Comparison of ENCODE assay signal across 9 cellular contexts in the genomic region with DNA sequence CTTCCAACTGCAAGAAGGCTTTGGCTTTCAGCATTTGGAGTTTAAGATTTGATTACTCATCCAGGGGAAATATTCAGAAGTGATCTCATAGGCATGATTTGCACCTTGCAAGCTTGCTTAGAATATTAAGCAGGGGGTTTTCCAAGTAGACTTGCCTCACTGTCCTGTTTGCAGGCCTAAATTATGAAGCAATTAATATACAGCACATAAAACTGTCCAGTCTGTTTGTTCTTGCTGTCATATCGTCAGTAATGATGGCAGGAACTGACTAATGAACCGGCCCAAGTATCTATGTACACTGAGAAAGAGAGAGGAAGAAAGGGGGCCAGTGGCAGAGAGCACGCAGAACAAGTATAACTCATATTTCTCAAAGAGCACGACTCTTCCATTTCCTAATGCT.
DNase-seq lines count a peak whose midpoint lies in the region; ATAC-seq and TF ChIP-seq lines count a peak whose summit lies in the region.
"Had no signal": no experiment of that assay in that cellular context is flagged by ENCODE, and none has a peak within 500 bp of the region (broad histone marks: within the 10 kb centered on the region; RNA-seq: fewer than 3 reads in every experiment).

No MANE protein-coding gene starts in this region.

- H3K9me3 Mint-ChIP-seq in GM23338: no peaks in the 10 kb centered on the region
- H3K9me3 Mint-ChIP-seq: natural killer cell had no signal

- no peaks in the 10 kb centered on the region for H4K20me1 ChIP-seq in GM23338 (replicated peaks; ENCODE audit: insufficient read depth)

- peak overlapping the region; percentile 79; the same call in 1 of the 2 replicates for H2AFZ ChIP-seq in GM23338

- no peak overlapping the region for H3K4me2 ChIP-seq in GM23338

- peaks cover 18% of the 10 kb centered on the region for H3K4me1 Mint-ChIP-seq in GM23338

- H3K4me1 ChIP-seq in GM23338 (ENCODE audit: insufficient read depth): peaks cover 18% of the 10 kb centered on the region
- peaks cover 13% of the 10 kb centered on the region for H3K4me1 ChIP-seq in rectal smooth muscle tissue (ENCODE audit: control insufficient read depth, insufficient read depth, low read length)

- no peak overlapping the region for H3K27ac ChIP-seq in GM23338 (ENCODE audit: low read depth)
- H3K27ac ChIP-seq in rectal smooth muscle tissue (ENCODE audit: low read depth, low read length): peak overlapping the region; percentile 79

- H3K27me3 Mint-ChIP-seq in GM23338 (ENCODE audit: insufficient read depth, low read depth, poor library complexity): peaks cover 2% of the 10 kb centered on the region

- no peak overlapping the region for H3K9ac ChIP-seq in rectal smooth muscle tissue (ENCODE audit: low read length)

- H3K27ac Mint-ChIP-seq in GM23338: no peak overlapping the region

- H3K4me3 ChIP-seq in GM23338: no peak overlapping the region
- no peak overlapping the region for H3K4me3 ChIP-seq in epithelial cell of proximal tubule (ENCODE audit: low read depth, low read length)
- H3K4me3 ChIP-seq in rectal smooth muscle tissue (ENCODE audit: low read length): no peak overlapping the region

- peaks cover 3% of the 10 kb centered on the region for H3K9me2 ChIP-seq in GM23338 (ENCODE audit: insufficient read depth)

- DNase-seq in GM23338 (ENCODE audit: low spot score) (no peak), RKO (ENCODE audit: low spot score) (peak; percentile 4), epithelial cell of proximal tubule (ENCODE audit: low read depth) (peak; percentile 91), UCSD-AML1 (lab: John Stamatoyannopoulos, UW; ENCODE audit: unreplicated experiment) (no peak), NCI-H1092 (lab: John Stamatoyannopoulos, UW) (no peak)
- DNase-seq: natural killer cell had no signal

- no peak overlapping the region for H3K4me3 Mint-ChIP-seq in GM23338
- H3K4me3 Mint-ChIP-seq: natural killer cell had no signal

- H3F3A ChIP-seq in GM23338 (replicated peaks; ENCODE audit: low read depth): no peaks in the 10 kb centered on the region

- TF ChIP-seq CTCF in GM23338 (conservative IDR thresholded peaks at IDR 0.05; ENCODE audit: low read depth in 2 of 2): no peak
- TF ChIP-seq CTCF in epithelial cell of proximal tubule (conservative IDR thresholded peaks at IDR 0.05; ENCODE audit: low read depth, low read length): no peak

- no peaks in the 10 kb centered on the region for H3K79me2 ChIP-seq in GM23338 (replicated peaks; ENCODE audit: insufficient read depth)

- H3K36me3 Mint-ChIP-seq in GM23338 (ENCODE audit: low read depth): no peaks in the 10 kb centered on the region
- H3K36me3 Mint-ChIP-seq: natural killer cell had no signal

- no peak for ATAC-seq in GM23338
- ATAC-seq in HG03442 (IDR thresholded peaks at IDR 0.05; ENCODE audit: unreplicated experiment): no peak
- ATAC-seq in HG03025 (IDR thresholded peaks at IDR 0.05; ENCODE audit: low FRiP score, unreplicated experiment): no peak

- H3K36me3 ChIP-seq in GM23338 (ENCODE audit: insufficient read depth) (no peaks in the 10 kb centered on the region), rectal smooth muscle tissue (ENCODE audit: control insufficient read depth, insufficient read depth, low read length) (no peaks in the 10 kb centered on the region)

- H3K27me3 ChIP-seq in GM23338 (ENCODE audit: insufficient read depth) (no peaks in the 10 kb centered on the region), rectal smooth muscle tissue (ENCODE audit: control insufficient read depth, insufficient read depth, low read length) (no peaks in the 10 kb centered on the region)

TF ChIP-seq in GM23338, 12 proteins besides CTCF, POLR2A, EP300 and RAD21:
- TF ChIP-seq POLR2AphosphoS5 (IDR thresholded peaks at IDR 0.05; ENCODE audit: low read depth) (no peak), CREB1 (CRISPR knock-in tag; IDR thresholded peaks at IDR 0.05; ENCODE audit: low read depth) (no peak), ZNF331 (CRISPR knock-in tag; IDR thresholded peaks at IDR 0.05; ENCODE audit: low read depth) (no peak), EZH2phosphoT487 (IDR thresholded peaks at IDR 0.05; ENCODE audit: unreplicated experiment) (no peak), STAT1 (IDR thresholded peaks at IDR 0.05; ENCODE audit: unreplicated experiment) (no peak), JUNB (IDR thresholded peaks at IDR 0.05; ENCODE audit: unreplicated experiment) (no peak), ZNF114 (CRISPR knock-in tag; IDR thresholded peaks at IDR 0.05) (no peak), ETS1 (IDR thresholded peaks at IDR 0.05) (no peak), EZH2 (IDR thresholded peaks at IDR 0.05; ENCODE audit: low read depth, unreplicated experiment) (no peak), NANOG (IDR thresholded peaks at IDR 0.05; ENCODE audit: borderline replicate concordance) (no peak)
- TF ChIP-seq, protein P1, sequence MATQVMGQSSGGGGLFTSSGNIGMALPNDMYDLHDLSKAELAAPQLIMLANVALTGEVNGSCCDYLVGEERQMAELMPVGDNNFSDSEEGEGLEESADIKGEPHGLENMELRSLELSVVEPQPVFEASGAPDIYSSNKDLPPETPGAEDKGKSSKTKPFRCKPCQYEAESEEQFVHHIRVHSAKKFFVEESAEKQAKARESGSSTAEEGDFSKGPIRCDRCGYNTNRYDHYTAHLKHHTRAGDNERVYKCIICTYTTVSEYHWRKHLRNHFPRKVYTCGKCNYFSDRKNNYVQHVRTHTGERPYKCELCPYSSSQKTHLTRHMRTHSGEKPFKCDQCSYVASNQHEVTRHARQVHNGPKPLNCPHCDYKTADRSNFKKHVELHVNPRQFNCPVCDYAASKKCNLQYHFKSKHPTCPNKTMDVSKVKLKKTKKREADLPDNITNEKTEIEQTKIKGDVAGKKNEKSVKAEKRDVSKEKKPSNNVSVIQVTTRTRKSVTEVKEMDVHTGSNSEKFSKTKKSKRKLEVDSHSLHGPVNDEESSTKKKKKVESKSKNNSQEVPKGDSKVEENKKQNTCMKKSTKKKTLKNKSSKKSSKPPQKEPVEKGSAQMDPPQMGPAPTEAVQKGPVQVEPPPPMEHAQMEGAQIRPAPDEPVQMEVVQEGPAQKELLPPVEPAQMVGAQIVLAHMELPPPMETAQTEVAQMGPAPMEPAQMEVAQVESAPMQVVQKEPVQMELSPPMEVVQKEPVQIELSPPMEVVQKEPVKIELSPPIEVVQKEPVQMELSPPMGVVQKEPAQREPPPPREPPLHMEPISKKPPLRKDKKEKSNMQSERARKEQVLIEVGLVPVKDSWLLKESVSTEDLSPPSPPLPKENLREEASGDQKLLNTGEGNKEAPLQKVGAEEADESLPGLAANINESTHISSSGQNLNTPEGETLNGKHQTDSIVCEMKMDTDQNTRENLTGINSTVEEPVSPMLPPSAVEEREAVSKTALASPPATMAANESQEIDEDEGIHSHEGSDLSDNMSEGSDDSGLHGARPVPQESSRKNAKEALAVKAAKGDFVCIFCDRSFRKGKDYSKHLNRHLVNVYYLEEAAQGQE (IDR thresholded peaks at IDR 0.05; ENCODE audit: unreplicated experiment): no peak

Comparison
In these comparisons a context has a peak if more than half of its experiments do, and no peak if none do; other contexts are left out.
1. DNase-seq: peak in RKO (single experiment) and epithelial cell of proximal tubule (single experiment); none in GM23338 (single experiment), UCSD-AML1 (single experiment) and NCI-H1092 (single experiment).